34 cellular contexts compared by ENCODE assay signal in genomic region chr11:130174642-130175041, GRCh38. TPM values are rescaled to one million over a fixed set of nuclear protein-coding genes. Genes with fewer than 3 reads are reported as not detected.
"Had no signal": no experiment of that assay in that cellular context is flagged by ENCODE, and none has a peak within 500 bp of the region (broad histone marks: within the 10 kb centered on the region; RNA-seq: fewer than 3 reads in every experiment).

No MANE protein-coding gene starts in this region.

- H3K27ac Mint-ChIP-seq: activated CD4-positive, alpha-beta memory T cell treated with anti-CD3 and anti-CD28 coated beads for 36 hours; activated naive CD4-positive, alpha-beta T cell treated with anti-CD3 and anti-CD28 coated beads for 36 hours; activated naive CD4-positive, alpha-beta T cell treated with anti-CD3 and anti-CD28 coated beads, Interleukin-2, amount 50 U/mL, for 72 hours; activated T-helper 1 cell treated with anti-CD3 and anti-CD28 coated beads, Interleukin-12 subunit alpha, Interleukin-12 subunit beta, Interleukin-2, Interleukin-4 antibody, amounts not matched to agents 30 ng/mL and 10 ng/mL and 1 ng/mL, durations not matched to agents 14 hours and 24 hours and 36 hours; brain; WTC11 had no signal

- H3K36me3 ChIP-seq: adrenal gland had no signal

- H3K9me3 ChIP-seq: adrenal gland had no signal

- H3K27ac ChIP-seq: adrenal gland had no signal

- H3K4me3 ChIP-seq: adrenal gland had no signal

- H3K27me3 ChIP-seq: adrenal gland had no signal

- H3K4me3 Mint-ChIP-seq: activated CD4-positive, alpha-beta memory T cell treated with anti-CD3 and anti-CD28 coated beads for 36 hours; activated naive CD4-positive, alpha-beta T cell treated with anti-CD3 and anti-CD28 coated beads for 36 hours; activated T-cell treated with anti-CD3 and anti-CD28 coated beads, Interleukin-2, amount 50 U/mL, for 4 hours; activated T-helper 1 cell treated with anti-CD3 and anti-CD28 coated beads, Interleukin-12 subunit alpha, Interleukin-12 subunit beta, Interleukin-2, Interleukin-4 antibody, amounts not matched to agents 30 ng/mL and 10 ng/mL and 1 ng/mL, durations not matched to agents 14 hours and 24 hours and 36 hours; brain; WTC11 had no signal

- H3K36me3 Mint-ChIP-seq: activated CD4-positive, alpha-beta memory T cell treated with anti-CD3 and anti-CD28 coated beads for 36 hours; brain had no signal

- DNase-seq: activated CD4-positive, alpha-beta memory T cell treated with anti-CD3 and anti-CD28 coated beads for 36 hours; activated CD4-positive, alpha-beta T cell treated with anti-CD3 and anti-CD28 coated beads for 4 hours; activated CD4-positive, alpha-beta T cell treated with anti-CD3 and anti-CD28 coated beads, Interleukin-2, amount 50 U/mL, for 1 hour; activated CD8-positive, alpha-beta memory T cell treated with anti-CD3 and anti-CD28 coated beads, Interleukin-2, amount 50 U/mL, for 4 hours; activated gamma-delta T cell treated with Interleukin-2 at 50 U/mL for 16 hours; activated naive CD4-positive, alpha-beta T cell treated with anti-CD3 and anti-CD28 coated beads for 36 hours; activated T-cell treated with anti-CD3 and anti-CD28 coated beads for 4 hours; activated T-cell treated with anti-CD3 and anti-CD28 coated beads, Interleukin-2, amount 50 U/mL, for 4 hours; adrenal gland; anterior cingulate cortex; caudate nucleus; cerebellar nuclear complex; MM.1S; MV-4-11; NCI-H1092 treated with DMSO at 0.1 percent for 48 hours; NCI-H1417; NCI-H146; NCI-H187 treated with DMSO at 0.1 percent for 48 hours; NCI-H2081; NCI-H2171 treated with DMSO at 0.1 percent for 48 hours; NCI-H226; NCI-H446 treated with DMSO at 0.1 percent for 48 hours; NCI-H524; Right ventricle myocardium superior; T1000 had no signal

- FAIRE-seq: bronchial epithelial cell had no signal

- ATAC-seq: activated CD4-positive, CD25-positive, alpha-beta regulatory T cell treated with anti-CD3 and anti-CD28 coated beads, Interleukin-2, amount 50 U/mL, for 24 hours; activated naive CD4-positive, alpha-beta T cell treated with anti-CD3 and anti-CD28 coated beads, Interleukin-2, amount 50 U/mL, for 72 hours; activated T-cell treated with anti-CD3 and anti-CD28 coated beads, Interleukin-2, amount 50 U/mL, for 4 hours; WTC11 had no signal

RNA-seq across cellular contexts. Expression of gene ST14, which starts 15.1 kb away (rescaled TPM):
- total RNA-seq: activated CD4-positive, alpha-beta memory T cell treated with anti-CD3 and anti-CD28 coated beads for 36 hours; activated naive CD4-positive, alpha-beta T cell treated with anti-CD3 and anti-CD28 coated beads for 36 hours; activated T-helper 1 cell treated with anti-CD3 and anti-CD28 coated beads, Interleukin-12 subunit alpha, Interleukin-12 subunit beta, Interleukin-2, Interleukin-4 antibody, amounts not matched to agents 30 ng/mL and 10 ng/mL and 1 ng/mL, durations not matched to agents 14 hours and 24 hours and 36 hours; LHCN-M2; T-helper 1 cell treated with Interleukin-12 subunit alpha and Interleukin-12 subunit beta and Interleukin-4 antibody, amounts not matched to agents 30 ng/mL and 1 ng/mL, for 36 hours; T-helper 2 cell treated with Interferon-gamma antibody and Interleukin-4, amounts not matched to agents 100 ng/mL and 5 ng/mL, for 36 hours had no signal
